9 cellular contexts compared by ENCODE assay signal in genomic region chr6:56742122-56742791, GRCh38.
DNase-seq lines count a peak whose midpoint lies in the region; ATAC-seq, FAIRE-seq and TF ChIP-seq lines count a peak whose summit lies in the region.
"Had no signal": no experiment of that assay in that cellular context is flagged by ENCODE, and none has a peak within 500 bp of the region (broad histone marks: within the 10 kb centered on the region; RNA-seq: fewer than 3 reads in every experiment).

No MANE protein-coding gene starts in this region.

- ATAC-seq in GM21528 (IDR thresholded peaks at IDR 0.05; ENCODE audit: low FRiP score, unreplicated experiment) = peak; percentile 61
- ATAC-seq in activated T-cell treated with anti-CD3 and anti-CD28 coated beads, Interleukin-2, amount 50 U/mL, for 4 hours = no peak
- no peak for ATAC-seq in stimulated activated naive CD8-positive, alpha-beta T cell treated with anti-CD3 and anti-CD28 coated beads, Interleukin-15, amount 100 ng/mL, for 72 hours

- DNase-seq in ACHN (peak; percentile 33), NCI-H69 (lab: John Stamatoyannopoulos, UW) (peak; percentile 30), kidney (no peak), GM13976 (ENCODE audit: low spot score) (no peak), NCI-H1092 (lab: John Stamatoyannopoulos, UW) (no peak)
- no peak for DNase-seq in activated T-cell treated with anti-CD3 and anti-CD28 coated beads, Interleukin-2, amount 50 U/mL, for 4 hours
- no peak for DNase-seq in stimulated activated naive CD8-positive, alpha-beta T cell treated with anti-CD3 and anti-CD28 coated beads, Interleukin-15, amount 100 ng/mL, for 72 hours

- H3K27ac ChIP-seq in kidney (ENCODE audit: low read depth in 2 of 2, low read length in 2 of 2) = no peak overlapping the region
- H3K27ac ChIP-seq: BLaER1 had no signal

- intact Hi-C loops in kidney (cut with DNase I) = no loop called here

- peak; percentile 47 for FAIRE-seq in kidney (lab: Jason Lieb, UNC)

- no peaks in the 10 kb centered on the region for H3K36me3 ChIP-seq in kidney (ENCODE audit: control insufficient read depth in 1 of 2, insufficient read depth in 2 of 2, low read length in 2 of 2)
- H3K36me3 ChIP-seq: BLaER1 had no signal

- in situ Hi-C loops in ACHN (cut with HindIII; ENCODE audit: low pct_ligation_motif_present, low pct_unique_long_range_greater_than_20kb, low sequenced_read_pairs) (no loop called here), GM13976 (cut with MboI; ENCODE audit: low sequenced_read_pairs, unreplicated experiment) (no loop called here)

- no peaks in the 10 kb centered on the region for H3K9me3 Mint-ChIP-seq in activated T-cell treated with anti-CD3 and anti-CD28 coated beads, Interleukin-2, amount 50 U/mL, for 4 hours
- H3K9me3 Mint-ChIP-seq in stimulated activated naive CD8-positive, alpha-beta T cell treated with anti-CD3 and anti-CD28 coated beads, Interleukin-15, amount 100 ng/mL, for 72 hours = no peaks in the 10 kb centered on the region

- H3K27ac Mint-ChIP-seq in stimulated activated naive CD8-positive, alpha-beta T cell treated with anti-CD3 and anti-CD28 coated beads, Interleukin-15, amount 100 ng/mL, for 72 hours = no peak overlapping the region

- TF ChIP-seq CTCF in kidney (IDR thresholded peaks at IDR 0.05; ENCODE audit: borderline replicate concordance, extremely low read depth, insufficient read depth) (no peak), GM13976 (IDR thresholded peaks at IDR 0.05; ENCODE audit: borderline replicate concordance, control extremely low read depth, extremely low read depth, insufficient read depth, missing control alignments) (no peak)

- no peaks in the 10 kb centered on the region for H3K9me3 ChIP-seq in kidney (ENCODE audit: control insufficient read depth in 1 of 2, low read length in 2 of 2)
- H3K9me3 ChIP-seq: BLaER1 had no signal

- peak overlapping the region; percentile 48 to 60 for H3K4me3 ChIP-seq in kidney (ENCODE audit: low read length in 2 of 2)
- H3K4me3 ChIP-seq: BLaER1 had no signal

- H3K4me1 ChIP-seq in kidney (ENCODE audit: control insufficient read depth in 1 of 2, insufficient read depth in 1 of 2, low read depth in 1 of 2, low read length in 2 of 2) = no peaks in the 10 kb centered on the region
- H3K4me1 ChIP-seq: BLaER1 had no signal

- H3K4me3 Mint-ChIP-seq in activated T-cell treated with anti-CD3 and anti-CD28 coated beads, Interleukin-2, amount 50 U/mL, for 4 hours = no peak overlapping the region
- no peak overlapping the region for H3K4me3 Mint-ChIP-seq in stimulated activated naive CD8-positive, alpha-beta T cell treated with anti-CD3 and anti-CD28 coated beads, Interleukin-15, amount 100 ng/mL, for 72 hours

- no peaks in the 10 kb centered on the region for H3K36me3 Mint-ChIP-seq in activated T-cell treated with anti-CD3 and anti-CD28 coated beads, Interleukin-2, amount 50 U/mL, for 4 hours (ENCODE audit: insufficient read depth)

- H3K27me3 Mint-ChIP-seq in activated T-cell treated with anti-CD3 and anti-CD28 coated beads, Interleukin-2, amount 50 U/mL, for 4 hours (ENCODE audit: low read depth) = peaks cover 3% of the 10 kb centered on the region
- H3K27me3 Mint-ChIP-seq in stimulated activated naive CD8-positive, alpha-beta T cell treated with anti-CD3 and anti-CD28 coated beads, Interleukin-15, amount 100 ng/mL, for 72 hours = peaks cover 13% of the 10 kb centered on the region

- no peaks in the 10 kb centered on the region for H3K4me1 Mint-ChIP-seq in activated T-cell treated with anti-CD3 and anti-CD28 coated beads, Interleukin-2, amount 50 U/mL, for 4 hours (ENCODE audit: low read depth)
- H3K4me1 Mint-ChIP-seq in stimulated activated naive CD8-positive, alpha-beta T cell treated with anti-CD3 and anti-CD28 coated beads, Interleukin-15, amount 100 ng/mL, for 72 hours = no peaks in the 10 kb centered on the region

- H3K9ac ChIP-seq in kidney (ENCODE audit: low read length in 2 of 2) = no peak overlapping the region
- H3K9ac ChIP-seq: BLaER1 had no signal

Comparison
In these comparisons a context has a peak if more than half of its experiments do, and no peak if none do; other contexts are left out.
1. DNase-seq: peak in ACHN (single experiment) and NCI-H69 (single experiment); none in kidney (single experiment), GM13976 (single experiment), activated T-cell treated with anti-CD3 and anti-CD28 coated beads, Interleukin-2, amount 50 U/mL, for 4 hours (single experiment), NCI-H1092 (single experiment) and stimulated activated naive CD8-positive, alpha-beta T cell treated with anti-CD3 and anti-CD28 coated beads, Interleukin-15, amount 100 ng/mL, for 72 hours (0 of 2).